Comparison of ENCODE assay signal across 8 cellular contexts in genomic region chrY:13479031-13479705, GRCh38. TPM values are rescaled to one million over a fixed set of nuclear protein-coding genes. Genes with fewer than 3 reads are reported as not detected.
A peak's percentile ranks its signal among the peaks of the same experiment; 100 is the strongest.
DNase-seq lines count a peak whose midpoint lies in the region; ATAC-seq and TF ChIP-seq lines count a peak whose summit lies in the region.

No MANE protein-coding gene starts in this region.

- TF ChIP-seq CTCF in AG10803 (conservative IDR thresholded peaks at IDR 0.05; ENCODE audit: low read length) (0 out of 2 replicates have a peak, but pooled peaks have one; percentile 6), nephron progenitor cell (IDR thresholded peaks at IDR 0.05) (no peak)

- no peaks in the 10 kb centered on the region for H3K9me3 Mint-ChIP-seq in activated CD4-positive, alpha-beta T cell treated with anti-CD3 and anti-CD28 coated beads, Interleukin-2, amount 10 ng/mL, durations not matched to agents 24 days and 14 days
- H3K9me3 Mint-ChIP-seq in nephron progenitor cell, result no peaks in the 10 kb centered on the region

- peak overlapping the region; percentile 91 for H3K4me3 Mint-ChIP-seq in activated CD4-positive, alpha-beta T cell treated with anti-CD3 and anti-CD28 coated beads, Interleukin-2, amount 10 ng/mL, durations not matched to agents 24 days and 14 days
- no peak overlapping the region for H3K4me3 Mint-ChIP-seq in nephron progenitor cell

- peaks cover 22% of the 10 kb centered on the region for H3K36me3 Mint-ChIP-seq in activated CD4-positive, alpha-beta T cell treated with anti-CD3 and anti-CD28 coated beads, Interleukin-2, amount 10 ng/mL, durations not matched to agents 24 days and 14 days (ENCODE audit: low read depth)
- H3K36me3 Mint-ChIP-seq in nephron progenitor cell (ENCODE audit: low read depth), result no peaks in the 10 kb centered on the region

- intact Hi-C loops in activated CD4-positive, alpha-beta T cell treated with anti-CD3 and anti-CD28 coated beads, Interleukin-2, amount 10 ng/mL, durations not matched to agents 24 days and 14 days (cut with micrococcal nuclease), result loop anchor here (2.0 to 10.0 kb wide), 8 partner anchors 42 to 866 kb away; partner anchors contain the start of gene DDX3Y

- H3K4me1 Mint-ChIP-seq in activated CD4-positive, alpha-beta T cell treated with anti-CD3 and anti-CD28 coated beads, Interleukin-2, amount 10 ng/mL, durations not matched to agents 24 days and 14 days, result peaks cover 15% of the 10 kb centered on the region
- no peaks in the 10 kb centered on the region for H3K4me1 Mint-ChIP-seq in nephron progenitor cell

- ATAC-seq in HG02938 (IDR thresholded peaks at IDR 0.05; ENCODE audit: unreplicated experiment) (peak; percentile 42), GM18502 (IDR thresholded peaks at IDR 0.05; ENCODE audit: poor library complexity, unreplicated experiment) (no peak), HG02852 (IDR thresholded peaks at IDR 0.05; ENCODE audit: unreplicated experiment) (no peak)

- DNase-seq in AG10803 (ENCODE audit: low read depth) (peak; percentile 30), germinal center (ENCODE audit: low spot score) (peak; percentile 15), nephron progenitor cell (no peak)
- peak; percentile 86 for DNase-seq in activated CD4-positive, alpha-beta T cell treated with anti-CD3 and anti-CD28 coated beads, Interleukin-2, amount 10 ng/mL, durations not matched to agents 24 days and 14 days
- peak; percentile 38 to 54 for DNase-seq in stimulated activated CD4-positive, alpha-beta T cell treated with anti-CD3 and anti-CD28 coated beads, Interleukin-4, amount 100 ng/mL, for 4 hours

- H3K27ac Mint-ChIP-seq in activated CD4-positive, alpha-beta T cell treated with anti-CD3 and anti-CD28 coated beads, Interleukin-2, amount 10 ng/mL, durations not matched to agents 24 days and 14 days, result peak overlapping the region; percentile 96
- H3K27ac Mint-ChIP-seq in nephron progenitor cell, result no peak overlapping the region

- H3K27me3 Mint-ChIP-seq in activated CD4-positive, alpha-beta T cell treated with anti-CD3 and anti-CD28 coated beads, Interleukin-2, amount 10 ng/mL, durations not matched to agents 24 days and 14 days, result no peaks in the 10 kb centered on the region
- no peaks in the 10 kb centered on the region for H3K27me3 Mint-ChIP-seq in nephron progenitor cell (ENCODE audit: low read depth, poor library complexity)

- H3K4me3 ChIP-seq in AG10803 (ENCODE audit: low read length), result peak overlapping the region; percentile 88

RNA-seq across cellular contexts. Expression of gene UTY, which starts 0.7 kb away (rescaled TPM):
- 17.7 and 22.6 TPM in 2 replicates for total RNA-seq in activated CD4-positive, alpha-beta T cell treated with anti-CD3 and anti-CD28 coated beads, Interleukin-2, amount 10 ng/mL, durations not matched to agents 24 days and 14 days
